10 cellular contexts compared by ENCODE assay signal in the genomic region with DNA sequence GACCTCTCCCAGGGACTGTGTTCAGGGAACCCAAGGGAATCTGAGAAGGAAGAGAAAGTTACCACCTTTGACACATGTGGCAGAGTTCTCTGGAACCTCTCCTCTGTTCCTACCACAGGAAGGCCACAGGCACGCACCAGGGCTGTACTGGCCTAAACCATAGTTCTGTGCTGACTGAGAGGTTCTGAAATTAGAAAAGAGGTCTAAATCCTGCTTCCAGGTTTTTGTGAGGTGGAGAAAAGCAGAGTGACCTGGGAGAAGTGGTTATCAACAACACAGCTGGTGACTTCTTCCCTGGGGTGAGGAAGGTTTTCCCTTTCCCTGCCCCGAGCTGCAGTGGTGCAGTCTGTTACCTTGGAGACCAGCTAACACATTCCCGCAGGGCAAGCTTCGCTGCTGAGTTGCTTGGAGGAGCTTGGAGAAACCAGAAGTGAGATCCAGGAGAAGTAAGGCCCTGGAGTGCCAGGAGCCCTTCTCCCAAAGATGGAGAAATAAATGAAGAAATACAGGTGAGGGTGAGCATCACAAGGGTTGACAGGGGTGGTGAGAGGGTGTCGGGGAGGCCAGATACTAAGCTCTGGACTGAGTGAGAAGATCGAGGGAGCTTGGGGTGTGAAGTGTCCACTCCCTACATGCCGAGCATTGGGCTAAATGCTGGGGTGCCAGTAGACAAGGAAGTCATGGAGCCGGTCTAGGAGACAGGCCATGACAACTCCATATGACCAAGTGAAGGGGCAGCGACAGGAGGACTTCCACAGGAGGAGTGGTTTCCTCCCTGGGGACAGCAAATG. TPM values are rescaled to one million over a fixed set of nuclear protein-coding genes. Genes with fewer than 3 reads are reported as not detected.
DNase-seq lines count a peak whose midpoint lies in the region; FAIRE-seq and TF ChIP-seq lines count a peak whose summit lies in the region.
"Had no signal": no experiment of that assay in that cellular context is flagged by ENCODE, and none has a peak within 500 bp of the region (broad histone marks: within the 10 kb centered on the region; RNA-seq: fewer than 3 reads in every experiment).

A gene with protein sequence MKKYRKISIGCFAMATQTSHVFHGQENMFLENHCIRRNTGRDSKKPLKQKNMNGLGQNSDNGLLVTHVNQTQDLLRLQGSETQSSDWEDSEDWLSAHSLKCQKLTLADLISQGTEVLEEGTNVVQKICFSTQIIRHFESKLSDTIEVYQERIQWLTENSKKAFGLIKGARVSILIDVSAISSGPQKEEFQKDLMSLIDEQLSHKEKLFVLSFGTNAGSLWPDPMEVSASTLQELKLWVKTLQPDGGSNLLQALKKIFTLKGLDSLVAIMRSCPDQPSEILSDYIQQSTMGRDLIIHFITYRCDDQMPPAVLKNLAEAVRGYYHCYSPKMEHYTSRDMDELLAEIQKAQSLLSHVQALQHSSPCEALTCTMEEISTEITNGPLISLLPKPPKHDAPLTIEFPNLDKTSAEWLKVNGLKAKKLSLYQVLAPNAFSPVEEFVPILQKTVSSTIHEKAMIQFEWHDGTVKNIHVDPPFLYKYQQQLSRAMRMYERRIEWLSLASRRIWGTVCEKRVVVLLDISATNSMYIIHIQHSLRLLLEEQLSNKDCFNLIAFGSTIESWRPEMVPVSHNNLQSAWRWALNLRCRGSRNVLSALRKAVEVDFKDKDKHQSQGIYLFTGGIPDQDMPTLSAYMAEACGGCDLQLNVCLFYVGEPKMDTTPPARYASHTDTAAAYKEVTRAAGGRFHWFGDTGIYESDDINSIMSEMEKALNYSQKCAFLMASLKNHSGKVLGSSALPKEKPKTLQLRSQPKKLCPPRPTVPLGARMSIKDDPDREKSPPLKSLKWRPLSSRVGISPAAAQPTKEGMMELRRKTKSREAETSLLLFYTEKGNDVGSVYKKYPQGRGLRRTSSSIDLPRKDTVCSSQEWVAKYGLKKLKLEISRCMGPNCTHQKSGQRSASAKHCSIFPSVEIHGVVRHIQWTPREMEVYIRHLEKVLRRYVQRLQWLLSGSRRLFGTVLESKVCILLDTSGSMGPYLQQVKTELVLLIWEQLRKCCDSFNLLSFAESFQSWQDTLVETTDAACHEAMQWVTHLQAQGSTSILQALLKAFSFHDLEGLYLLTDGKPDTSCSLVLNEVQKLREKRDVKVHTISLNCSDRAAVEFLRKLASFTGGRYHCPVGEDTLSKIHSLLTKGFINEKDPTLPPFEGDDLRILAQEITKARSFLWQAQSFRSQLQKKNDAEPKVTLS (plus strand): TSS at position 399 of the 791 bp plus-strand sequence. CDS start 97 bp downstream, at position 496.

- H3K9me3 ChIP-seq in mesodermal cell (ENCODE audit: control insufficient read depth, low read length) (no peaks in the 10 kb centered on the region), small intestine (ENCODE audit: control insufficient read depth, low read depth) (no peaks in the 10 kb centered on the region)
- H3K9me3 ChIP-seq: ascending aorta had no signal

- 52 to 60% methylated on average over 6 of the region's 9 CpGs for WGBS in mesodermal cell (ENCODE audit: insufficient coverage in 2 of 2), 2 experiments
- WGBS in small intestine, 3 donors: 49 to 52% (median 50%) methylated on average over 9 of the region's 9 CpGs

- TF ChIP-seq CTCF in epithelial cell of proximal tubule (conservative IDR thresholded peaks at IDR 0.05; ENCODE audit: low read depth, low read length): no peak

- peaks cover 0 to 1% of the 10 kb centered on the region in 2 donors for H3K27me3 ChIP-seq in small intestine (ENCODE audit: control insufficient read depth in 2 of 2, insufficient read depth in 2 of 2, low read length in 2 of 2)
- H3K27me3 ChIP-seq: ascending aorta had no signal

- DNase-seq in COR-L47 (lab: John Stamatoyannopoulos, UW) (peak; percentile 1), M059J (ENCODE audit: low read depth) (peak; percentile 30), epithelial cell of proximal tubule (ENCODE audit: low read depth) (peak; percentile 38), small intestine (no peak), NCI-H82 (lab: John Stamatoyannopoulos, UW) (no peak), Kasumi-1 (lab: John Stamatoyannopoulos, UW) (no peak), RKO (ENCODE audit: low spot score) (no peak)

- H3K4me3 ChIP-seq in epithelial cell of proximal tubule (ENCODE audit: low read depth, low read length) (no peak within 1 kb of the TSS), mesodermal cell (ENCODE audit: extremely low read depth, insufficient read depth, low read length, poor library complexity, severe bottlenecking) (no peak within 1 kb of the TSS), small intestine (ENCODE audit: low read depth in 1 of 2, low read length in 2 of 2) (no peak within 1 kb of the TSS)
- H3K4me3 ChIP-seq: ascending aorta had no signal

- FAIRE-seq in small intestine (lab: Jason Lieb, UNC): no peak

- no peaks in the 10 kb centered on the region for H3K36me3 ChIP-seq in mesodermal cell (ENCODE audit: control insufficient read depth, insufficient read depth, low read length)
- no peaks in the 10 kb centered on the region for H3K36me3 ChIP-seq in small intestine (ENCODE audit: control insufficient read depth in 2 of 2, insufficient read depth in 2 of 2, low read length in 2 of 2)
- H3K36me3 ChIP-seq: ascending aorta had no signal

- H3K4me1 ChIP-seq in mesodermal cell (ENCODE audit: control insufficient read depth, insufficient read depth, low read length, poor library complexity, severe bottlenecking): peaks cover 4% of the 10 kb centered on the region
- peaks cover 0 to 2% of the 10 kb centered on the region in 2 donors for H3K4me1 ChIP-seq in small intestine (ENCODE audit: control insufficient read depth in 2 of 2, insufficient read depth in 1 of 2, low read depth in 1 of 2, low read length in 1 of 2)
- H3K4me1 ChIP-seq: ascending aorta had no signal

- H3K27ac ChIP-seq in mesodermal cell (ENCODE audit: low read depth, low read length, severe bottlenecking) (peak within 1 kb of the TSS; percentile 62), small intestine (ENCODE audit: low read depth in 1 of 2, low read length in 1 of 2) (no peak within 1 kb of the TSS)
- H3K27ac ChIP-seq: ascending aorta had no signal

RNA-seq across cellular contexts. Expression of the gene that starts here (rescaled TPM):
- total RNA-seq in M059J (2014; rRNA removed; shearing (Covaris generic)): not detected in 2 replicates
- total RNA-seq in epithelial cell of proximal tubule: under 0.01 TPM in 1 of 2 replicates, not detected in the other
- 0.26 TPM for polyA plus RNA-seq in mesodermal cell (2013, experiment 1 of 2)
- polyA plus RNA-seq in mesodermal cell (2013, experiment 2 of 2): not detected
- under 1 TPM in 1 of 3 donors, not detected in 2; 0.01 TPM for polyA plus RNA-seq in small intestine
- total RNA-seq: ascending aorta; T-helper 2 cell treated with Interferon-gamma antibody and Interleukin-4, amounts not matched to agents 100 ng/mL and 5 ng/mL, for 36 hours had no signal

Comparison
In these comparisons a context has a peak if more than half of its experiments do, and no peak if none do; other contexts are left out.
1. Peak in DNase-seq in M059J; RNA of the gene not detected or under 1 TPM.
2. Peak in DNase-seq in epithelial cell of proximal tubule; RNA of the gene not detected or under 1 TPM.